In genomic region chr15:25438601-25439455, GRCh38 we compare ENCODE assay signal across 1 cellular context.
TF ChIP-seq lines count a peak whose summit lies in the region.

Gene UBE3A (minus strand): TSS chr15:25439024. CDS start chr15:25409107, 29,917 bp downstream.

TF ChIP-seq in HepG2, 621 proteins besides CTCF, POLR2A, EP300 and RAD21 (continued from another document and continues in another):
- TF ChIP-seq SRY (CRISPR knock-in tag; IDR thresholded peaks at IDR 0.05) (peak; percentile 54; the same call in 1 of the 2 replicates), ERF (CRISPR knock-in tag; IDR thresholded peaks at IDR 0.05) (peak; percentile 45; the same call in 1 of the 2 replicates), ZSCAN9 (CRISPR knock-in tag; IDR thresholded peaks at IDR 0.05; ENCODE audit: borderline replicate concordance) (peak; percentile 26; the same call in 1 of the 2 replicates), EEA1 (CRISPR knock-in tag; IDR thresholded peaks at IDR 0.05; ENCODE audit: borderline replicate concordance) (0 out of 2 replicates have a peak, but pooled peaks have one; percentile 42), STAG1 (CRISPR knock-in tag; IDR thresholded peaks at IDR 0.05) (0 out of 2 replicates have a peak, but pooled peaks have one; percentile 19), TBL1XR1 (IDR thresholded peaks at IDR 0.05; ENCODE audit: borderline replicate concordance, low read length, partially characterized antibody) (peak; percentile 41), TFDP2 (CRISPR knock-in tag; IDR thresholded peaks at IDR 0.05) (no peak; the same call in 1 of the 2 replicates), HMGXB4 (CRISPR knock-in tag; IDR thresholded peaks at IDR 0.05; ENCODE audit: borderline replicate concordance in 1 of 2, low read depth in 1 of 2) (peak in 1 of 2 experiments; percentile 78; a peak in 3 of 4 replicates), ZNF788 (CRISPR knock-in tag; IDR thresholded peaks at IDR 0.05; ENCODE audit: borderline replicate concordance) (peak; percentile 62; the same call in 1 of the 2 replicates), ZNF350 (CRISPR knock-in tag; IDR thresholded peaks at IDR 0.05; ENCODE audit: borderline replicate concordance, low read depth) (peak; percentile 18; the same call in 1 of the 2 replicates), TBX2 (CRISPR knock-in tag; IDR thresholded peaks at IDR 0.05; ENCODE audit: borderline replicate concordance) (no peak), ETV6 (CRISPR knock-in tag; conservative IDR thresholded peaks at IDR 0.05) (0 out of 2 replicates have a peak, but pooled peaks have one; percentile 27), MED8 (CRISPR knock-in tag; IDR thresholded peaks at IDR 0.05; ENCODE audit: insufficient replicate concordance) (peak; percentile 53), ZNF879 (CRISPR knock-in tag; IDR thresholded peaks at IDR 0.05) (0 out of 2 replicates have a peak, but pooled peaks have one; percentile 77), LCORL (IDR thresholded peaks at IDR 0.05) (no peak), LCORL (CRISPR knock-in tag; IDR thresholded peaks at IDR 0.05) (peak; percentile 63), ZNF709 (CRISPR knock-in tag; IDR thresholded peaks at IDR 0.05) (peak; percentile 71), CBX1 (IDR thresholded peaks at IDR 0.05; ENCODE audit: low read depth) (peak; percentile 76), RBFOX2 (IDR thresholded peaks at IDR 0.05; ENCODE audit: low read depth, low read length) (peak; percentile 90), THRA (CRISPR knock-in tag; IDR thresholded peaks at IDR 0.05; ENCODE audit: borderline replicate concordance) (0 out of 2 replicates have a peak, but pooled peaks have one; percentile 19), GATAD1 (CRISPR knock-in tag; IDR thresholded peaks at IDR 0.05) (peak; percentile 77), ZZZ3 (CRISPR knock-in tag; IDR thresholded peaks at IDR 0.05; ENCODE audit: borderline replicate concordance) (peak; percentile 41; the same call in 1 of the 2 replicates), YEATS2 (CRISPR knock-in tag; IDR thresholded peaks at IDR 0.05; ENCODE audit: borderline replicate concordance) (peak; percentile 67), ZNF34 (CRISPR knock-in tag; IDR thresholded peaks at IDR 0.05; ENCODE audit: borderline replicate concordance) (0 out of 2 replicates have a peak, but pooled peaks have one; percentile 31), FOXM1 (CRISPR knock-in tag; IDR thresholded peaks at IDR 0.05) (no peak), GATAD2A (CRISPR knock-in tag; IDR thresholded peaks at IDR 0.05) (0 out of 2 replicates have a peak, but pooled peaks have one; percentile 14), FOSL2 (CRISPR knock-in tag; IDR thresholded peaks at IDR 0.05) (0 out of 2 replicates have a peak, but pooled peaks have one; percentile 13), ZNF430 (CRISPR knock-in tag; IDR thresholded peaks at IDR 0.05) (peak; percentile 45; the same call in 1 of the 2 replicates), SP1 (IDR thresholded peaks at IDR 0.05) (no peak), SP1 (CRISPR knock-in tag; IDR thresholded peaks at IDR 0.05) (peak; percentile 74; the same call in 1 of the 2 replicates), ZNF724P (CRISPR knock-in tag; IDR thresholded peaks at IDR 0.05; ENCODE audit: borderline replicate concordance) (peak; percentile 18; the same call in 1 of the 2 replicates), ZGPAT (CRISPR knock-in tag; IDR thresholded peaks at IDR 0.05) (peak; percentile 65; the same call in 1 of the 2 replicates), ZNF605 (CRISPR knock-in tag; IDR thresholded peaks at IDR 0.05) (0 out of 2 replicates have a peak, but pooled peaks have one; percentile 45), FOSL1 (CRISPR knock-in tag; IDR thresholded peaks at IDR 0.05; ENCODE audit: borderline replicate concordance) (no peak), ZNF720 (CRISPR knock-in tag; IDR thresholded peaks at IDR 0.05) (no peak)
- TF ChIP-seq, protein P1, sequence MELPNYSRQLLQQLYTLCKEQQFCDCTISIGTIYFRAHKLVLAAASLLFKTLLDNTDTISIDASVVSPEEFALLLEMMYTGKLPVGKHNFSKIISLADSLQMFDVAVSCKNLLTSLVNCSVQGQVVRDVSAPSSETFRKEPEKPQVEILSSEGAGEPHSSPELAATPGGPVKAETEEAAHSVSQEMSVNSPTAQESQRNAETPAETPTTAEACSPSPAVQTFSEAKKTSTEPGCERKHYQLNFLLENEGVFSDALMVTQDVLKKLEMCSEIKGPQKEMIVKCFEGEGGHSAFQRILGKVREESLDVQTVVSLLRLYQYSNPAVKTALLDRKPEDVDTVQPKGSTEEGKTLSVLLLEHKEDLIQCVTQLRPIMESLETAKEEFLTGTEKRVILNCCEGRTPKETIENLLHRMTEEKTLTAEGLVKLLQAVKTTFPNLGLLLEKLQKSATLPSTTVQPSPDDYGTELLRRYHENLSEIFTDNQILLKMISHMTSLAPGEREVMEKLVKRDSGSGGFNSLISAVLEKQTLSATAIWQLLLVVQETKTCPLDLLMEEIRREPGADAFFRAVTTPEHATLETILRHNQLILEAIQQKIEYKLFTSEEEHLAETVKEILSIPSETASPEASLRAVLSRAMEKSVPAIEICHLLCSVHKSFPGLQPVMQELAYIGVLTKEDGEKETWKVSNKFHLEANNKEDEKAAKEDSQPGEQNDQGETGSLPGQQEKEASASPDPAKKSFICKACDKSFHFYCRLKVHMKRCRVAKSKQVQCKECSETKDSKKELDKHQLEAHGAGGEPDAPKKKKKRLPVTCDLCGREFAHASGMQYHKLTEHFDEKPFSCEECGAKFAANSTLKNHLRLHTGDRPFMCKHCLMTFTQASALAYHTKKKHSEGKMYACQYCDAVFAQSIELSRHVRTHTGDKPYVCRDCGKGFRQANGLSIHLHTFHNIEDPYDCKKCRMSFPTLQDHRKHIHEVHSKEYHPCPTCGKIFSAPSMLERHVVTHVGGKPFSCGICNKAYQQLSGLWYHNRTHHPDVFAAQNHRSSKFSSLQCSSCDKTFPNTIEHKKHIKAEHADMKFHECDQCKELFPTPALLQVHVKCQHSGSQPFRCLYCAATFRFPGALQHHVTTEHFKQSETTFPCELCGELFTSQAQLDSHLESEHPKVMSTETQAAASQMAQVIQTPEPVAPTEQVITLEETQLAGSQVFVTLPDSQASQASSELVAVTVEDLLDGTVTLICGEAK (IDR thresholded peaks at IDR 0.05), result no peak
- TF ChIP-seq, protein P1 (CRISPR knock-in tag; IDR thresholded peaks at IDR 0.05), result peak; percentile 57; the same call in 1 of the 2 replicates
- TF ChIP-seq, protein P2, sequence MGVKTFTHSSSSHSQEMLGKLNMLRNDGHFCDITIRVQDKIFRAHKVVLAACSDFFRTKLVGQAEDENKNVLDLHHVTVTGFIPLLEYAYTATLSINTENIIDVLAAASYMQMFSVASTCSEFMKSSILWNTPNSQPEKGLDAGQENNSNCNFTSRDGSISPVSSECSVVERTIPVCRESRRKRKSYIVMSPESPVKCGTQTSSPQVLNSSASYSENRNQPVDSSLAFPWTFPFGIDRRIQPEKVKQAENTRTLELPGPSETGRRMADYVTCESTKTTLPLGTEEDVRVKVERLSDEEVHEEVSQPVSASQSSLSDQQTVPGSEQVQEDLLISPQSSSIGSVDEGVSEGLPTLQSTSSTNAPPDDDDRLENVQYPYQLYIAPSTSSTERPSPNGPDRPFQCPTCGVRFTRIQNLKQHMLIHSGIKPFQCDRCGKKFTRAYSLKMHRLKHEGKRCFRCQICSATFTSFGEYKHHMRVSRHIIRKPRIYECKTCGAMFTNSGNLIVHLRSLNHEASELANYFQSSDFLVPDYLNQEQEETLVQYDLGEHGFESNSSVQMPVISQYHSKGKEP (CRISPR knock-in tag; IDR thresholded peaks at IDR 0.05), result peak; percentile 30; the same call in 1 of the 2 replicates
- TF ChIP-seq, protein P3, sequence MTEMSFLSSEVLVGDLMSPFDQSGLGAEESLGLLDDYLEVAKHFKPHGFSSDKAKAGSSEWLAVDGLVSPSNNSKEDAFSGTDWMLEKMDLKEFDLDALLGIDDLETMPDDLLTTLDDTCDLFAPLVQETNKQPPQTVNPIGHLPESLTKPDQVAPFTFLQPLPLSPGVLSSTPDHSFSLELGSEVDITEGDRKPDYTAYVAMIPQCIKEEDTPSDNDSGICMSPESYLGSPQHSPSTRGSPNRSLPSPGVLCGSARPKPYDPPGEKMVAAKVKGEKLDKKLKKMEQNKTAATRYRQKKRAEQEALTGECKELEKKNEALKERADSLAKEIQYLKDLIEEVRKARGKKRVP (CRISPR knock-in tag; IDR thresholded peaks at IDR 0.05), result 0 out of 4 replicates have a peak, but pooled peaks of 1 of the 2 experiments have one; percentile 28
